In the genomic region with DNA sequence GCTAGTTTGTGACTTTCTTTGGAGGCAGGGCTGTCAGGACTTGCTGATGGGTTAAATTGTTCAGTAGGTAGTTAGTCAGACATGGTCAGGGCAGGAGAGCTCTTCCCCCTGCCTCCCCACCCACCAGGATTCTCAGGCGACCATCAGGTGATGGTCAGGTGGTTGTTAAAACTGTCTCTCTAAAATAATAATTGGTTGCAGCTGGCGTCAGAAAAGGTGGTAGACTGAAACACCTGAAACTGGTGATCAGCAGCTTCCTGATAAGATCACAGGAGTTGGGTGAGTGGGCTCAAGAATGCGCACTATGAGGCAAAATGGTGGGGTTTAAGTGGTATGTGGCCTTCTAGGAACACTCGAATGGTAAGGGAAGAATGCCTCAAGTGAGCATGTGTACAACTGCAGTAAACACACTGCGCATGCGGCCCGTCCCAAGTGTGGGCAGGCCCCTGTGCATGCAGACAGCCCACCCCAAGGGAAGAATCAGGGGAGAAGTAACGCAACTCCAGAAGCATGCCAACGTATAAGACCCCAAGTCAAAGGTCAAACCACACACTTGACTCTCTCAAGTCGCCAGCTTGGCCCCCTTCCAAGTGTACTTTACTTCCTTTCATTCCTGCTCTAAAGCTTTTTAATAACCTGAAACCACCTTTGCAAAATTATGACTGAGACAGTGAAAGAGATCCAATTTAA, we compare ENCODE assay signal across 24 cellular contexts. TPM values are rescaled to one million over a fixed set of nuclear protein-coding genes. Genes with fewer than 3 reads are reported as not detected.
A peak's percentile ranks its signal among the peaks of the same experiment; 100 is the strongest.
DNase-seq lines count a peak whose midpoint lies in the region; ATAC-seq, FAIRE-seq and TF ChIP-seq lines count a peak whose summit lies in the region.
"Had no signal": no experiment of that assay in that cellular context is flagged by ENCODE, and none has a peak within 500 bp of the region (broad histone marks: within the 10 kb centered on the region; RNA-seq: fewer than 3 reads in every experiment).

No MANE protein-coding gene starts in this region.

- no peaks in the 10 kb centered on the region for H3K27me3 ChIP-seq in H9 (ENCODE audit: insufficient read depth, low read length)
- no peaks in the 10 kb centered on the region for H3K27me3 ChIP-seq in OCI-LY3 (ENCODE audit: low read depth, low read length)
- no peaks in the 10 kb centered on the region for H3K27me3 ChIP-seq in endodermal cell (ENCODE audit: control insufficient read depth, insufficient read depth, low read length, poor library complexity, severe bottlenecking)
- no peaks in the 10 kb centered on the region for H3K27me3 ChIP-seq in small intestine (ENCODE audit: control insufficient read depth in 2 of 2, insufficient read depth in 2 of 2, low read length in 2 of 2)
- H3K27me3 ChIP-seq: testis had no signal

- no peak overlapping the region for H2BK5ac ChIP-seq in H9 (ENCODE audit: insufficient read length, low read length)

- H3K36me3 Mint-ChIP-seq in H9 (ENCODE audit: insufficient read depth in 1 of 3, low read depth in 3 of 3) = no peaks in the 10 kb centered on the region
- H3K36me3 Mint-ChIP-seq in endodermal cell (ENCODE audit: low read depth) = no peaks in the 10 kb centered on the region
- no peaks in the 10 kb centered on the region for H3K36me3 Mint-ChIP-seq in CD14-positive monocyte
- H3K36me3 Mint-ChIP-seq: CD8-positive, alpha-beta memory T cell had no signal

- WGBS in H9 (ENCODE audit: extremely low coverage, insufficient read length, low lambda C conversion rate) = no CpG with 5 or more reads among the region's 10 CpGs
- 90 to 92% methylated on average over 7 to 10 of the region's 10 CpGs for WGBS in endodermal cell (ENCODE audit: insufficient coverage in 1 of 2, insufficient read length in 1 of 2), 2 experiments
- WGBS in small intestine, 3 donors = 16 to 42% (median 32%) methylated on average over 10 of the region's 10 CpGs

- no peak overlapping the region for H4K91ac ChIP-seq in H9 (ENCODE audit: insufficient read length, low read depth, low read length)

- no peaks in the 10 kb centered on the region for H3K23me2 ChIP-seq in H9 (ENCODE audit: insufficient read length, low read depth, low read length, poor library complexity, severe bottlenecking)

- H3K9ac ChIP-seq in H9 (ENCODE audit: extremely low read depth, insufficient read length, low read length) = no peak overlapping the region
- H3K9ac ChIP-seq in OCI-LY3 (ENCODE audit: low read length) = peak overlapping the region; percentile 29; the same call in 1 of the 2 replicates
- H3K9ac ChIP-seq in endodermal cell (ENCODE audit: extremely low read depth, low read length, poor library complexity, severe bottlenecking) = no peak overlapping the region

- intact Hi-C loops in CD14-positive monocyte (cut with micrococcal nuclease) = loop anchor here (2.0 kb wide), 3 partner anchors 333 to 343 kb away; no protein-coding TSS in a partner anchor

- H4K20me1 ChIP-seq in H9 (ENCODE audit: control insufficient read depth, insufficient read depth, insufficient read length) (no peaks in the 10 kb centered on the region), OCI-LY3 (ENCODE audit: insufficient read depth, low read length) (no peaks in the 10 kb centered on the region)

- H3K56ac ChIP-seq in H9 (ENCODE audit: insufficient read length, low read depth, low read length) = no peak overlapping the region

- H3K79me1 ChIP-seq in H9 (ENCODE audit: insufficient read depth, low read depth, low read length, poor library complexity, severe bottlenecking) = no peaks in the 10 kb centered on the region

- TF ChIP-seq CTCF in H9 (conservative IDR thresholded peaks at IDR 0.05) (no peak), OCI-LY3 (IDR thresholded peaks at IDR 0.05; ENCODE audit: low read depth, low read length) (no peak), endodermal cell (conservative IDR thresholded peaks at IDR 0.05) (no peak), CD14-positive monocyte (IDR thresholded peaks at IDR 0.05) (no peak)

- no peak overlapping the region for H2BK12ac ChIP-seq in H9 (ENCODE audit: insufficient read length, low read depth, low read length)

- no peaks in the 10 kb centered on the region for H3K79me2 ChIP-seq in H9 (ENCODE audit: insufficient read depth, low read length)
- H3K79me2 ChIP-seq in OCI-LY3 (ENCODE audit: low read length) = no peaks in the 10 kb centered on the region

- peaks cover 2% of the 10 kb centered on the region for H3K4me1 ChIP-seq in H9 (ENCODE audit: insufficient read depth, low read length)
- H3K4me1 ChIP-seq in OCI-LY3 (ENCODE audit: low read length) = peaks cover 42% of the 10 kb centered on the region
- H3K4me1 ChIP-seq in endodermal cell (ENCODE audit: control insufficient read depth, insufficient read depth, low read length) = no peaks in the 10 kb centered on the region
- H3K4me1 ChIP-seq in small intestine (ENCODE audit: control insufficient read depth in 2 of 2, insufficient read depth in 1 of 2, low read depth in 1 of 2, low read length in 1 of 2) = peaks cover 0 to 4% of the 10 kb centered on the region in 2 donors
- H3K4me1 ChIP-seq: testis had no signal

- H3K4me3 Mint-ChIP-seq in H9 (no peak overlapping the region), endodermal cell (no peak overlapping the region), CD14-positive monocyte (peak overlapping the region in 1 of 2 donors; percentile 13)
- H3K4me3 Mint-ChIP-seq: activated CD4-positive, alpha-beta T cell treated with anti-CD3 and anti-CD28 coated beads, Interleukin-2, amount 10 ng/mL, durations not matched to agents 7 days and 5 days; CD8-positive, alpha-beta memory T cell; GM23338 had no signal

- H3K27me3 Mint-ChIP-seq in H9 (ENCODE audit: low read depth) = no peaks in the 10 kb centered on the region
- H3K27me3 Mint-ChIP-seq in endodermal cell (ENCODE audit: insufficient read depth) = no peaks in the 10 kb centered on the region
- peaks cover 2 to 6% (median 4%) of the 10 kb centered on the region in 3 donors for H3K27me3 Mint-ChIP-seq in CD14-positive monocyte (ENCODE audit: low read depth in 3 of 3)

- no peak overlapping the region for H4K8ac ChIP-seq in H9 (replicated peaks; ENCODE audit: insufficient read length, low read depth, low read length)

- DNase-seq in H9 (peak; percentile 15), endodermal cell (peak; percentile 24), small intestine (peak; percentile 49), CD14-positive monocyte (ENCODE audit: low spot score) (no peak), HPDE6-E6E7 (ENCODE audit: extremely low spot score) (no peak), activated T-cell treated with anti-CD3 and anti-CD28 coated beads for 4 hours (no peak)
- DNase-seq: activated CD4-positive, alpha-beta T cell treated with anti-CD3 and anti-CD28 coated beads, Interleukin-2, amount 10 ng/mL, durations not matched to agents 7 days and 5 days; activated naive CD4-positive, alpha-beta T cell; CD8-positive, alpha-beta memory T cell; DMS53; NCI-H1417; NCI-H2171 treated with DMSO at 0.1 percent for 48 hours; NCI-H748 treated with DMSO at 0.1 percent for 48 hours; OCI-M1; right cardiac atrium; SHP77 treated with DMSO at 0.1 percent for 48 hours; testis had no signal

- H3K27ac ChIP-seq in H9 (ENCODE audit: insufficient read length, low read depth, low read length) (no peak overlapping the region), OCI-LY3 (ENCODE audit: low read length) (peak overlapping the region; percentile 52), endodermal cell (ENCODE audit: low read depth, low read length) (no peak overlapping the region), small intestine (ENCODE audit: low read depth in 1 of 2, low read length in 1 of 2) (peak overlapping the region in 1 of 2 donors; percentile 34)
- H3K27ac ChIP-seq: testis had no signal

- H3K36me3 ChIP-seq in OCI-LY3 (replicated peaks; ENCODE audit: low read depth, low read length) (no peaks in the 10 kb centered on the region), endodermal cell (ENCODE audit: control insufficient read depth, insufficient read depth, low read length) (no peaks in the 10 kb centered on the region), small intestine (ENCODE audit: control insufficient read depth in 2 of 2, insufficient read depth in 2 of 2, low read length in 2 of 2) (no peaks in the 10 kb centered on the region)

- no peak overlapping the region for H4K5ac ChIP-seq in H9 (ENCODE audit: insufficient read length, low read depth, low read length)

- H3K4me1 Mint-ChIP-seq in H9 = peaks cover 22 to 31% of the 10 kb centered on the region in 2 experiments
- H3K4me1 Mint-ChIP-seq in endodermal cell = peaks cover 11% of the 10 kb centered on the region
- peaks cover 13% of the 10 kb centered on the region for H3K4me1 Mint-ChIP-seq in CD14-positive monocyte

- H3K23ac ChIP-seq in H9 (ENCODE audit: insufficient read length, low read depth, low read length) = no peak overlapping the region

- H3K4me3 ChIP-seq in OCI-LY3 (ENCODE audit: low read length) (peak overlapping the region; percentile 1; the same call in 1 of the 2 replicates), endodermal cell (ENCODE audit: low read length) (no peak overlapping the region), small intestine (ENCODE audit: low read depth in 1 of 2, low read length in 2 of 2) (no peak overlapping the region)
- H3K4me3 ChIP-seq: GM23338, lung, testis had no signal

- H3T11ph ChIP-seq in H9 (ENCODE audit: low read length) = no peak overlapping the region

- no peak overlapping the region for H2BK20ac ChIP-seq in H9 (ENCODE audit: low read depth, low read length, poor library complexity, severe bottlenecking)

- H3K9me3 Mint-ChIP-seq in H9 (no peaks in the 10 kb centered on the region), endodermal cell (no peaks in the 10 kb centered on the region), CD14-positive monocyte (peaks cover 0 to 6% (median 0%) of the 10 kb centered on the region in 7 donors)
- H3K9me3 Mint-ChIP-seq: activated CD4-positive, alpha-beta T cell treated with anti-CD3 and anti-CD28 coated beads, Interleukin-2, amount 10 ng/mL, durations not matched to agents 7 days and 5 days; CD8-positive, alpha-beta memory T cell; GM23338 had no signal

- no peak overlapping the region for H3K4ac ChIP-seq in H9 (ENCODE audit: low read depth, low read length)

- no peak overlapping the region for H2BK120ac ChIP-seq in H9 (ENCODE audit: low read depth, low read length, poor library complexity, severe bottlenecking)

- H3K4me2 ChIP-seq in H9 (ENCODE audit: insufficient read depth, insufficient read length, low read length) (no peak overlapping the region), OCI-LY3 (ENCODE audit: low read length) (peak overlapping the region; percentile 55)
- H3K4me2 ChIP-seq: GM23338 had no signal

- FAIRE-seq in small intestine (lab: Jason Lieb, UNC) = no peak
- FAIRE-seq: GM12892 had no signal

- H3K18ac ChIP-seq in H9 (ENCODE audit: insufficient read length, low read depth, low read length) = no peak overlapping the region

- no peak overlapping the region for H2AFZ ChIP-seq in H9 (ENCODE audit: low read length)
- H2AFZ ChIP-seq in OCI-LY3 (ENCODE audit: low read depth, low read length) = peak overlapping the region; percentile 48

- no peak overlapping the region for H3K14ac ChIP-seq in H9 (ENCODE audit: insufficient read depth, low read length)

- no peak overlapping the region for H2AK5ac ChIP-seq in H9 (ENCODE audit: insufficient read length, low read length)

- H3K27ac Mint-ChIP-seq in H9 = no peak overlapping the region
- no peak overlapping the region for H3K27ac Mint-ChIP-seq in endodermal cell
- no peak overlapping the region for H3K27ac Mint-ChIP-seq in CD14-positive monocyte
- H3K27ac Mint-ChIP-seq: activated CD4-positive, alpha-beta T cell treated with anti-CD3 and anti-CD28 coated beads, Interleukin-2, amount 10 ng/mL, durations not matched to agents 7 days and 5 days; GM23338 had no signal

- ATAC-seq in esophagus mucosa = no peak
- ATAC-seq: GM23338 had no signal

- H3K9me3 ChIP-seq in H9 (ENCODE audit: control insufficient read depth, low read depth, low read length) = no peaks in the 10 kb centered on the region
- no peaks in the 10 kb centered on the region for H3K9me3 ChIP-seq in OCI-LY3 (ENCODE audit: insufficient read depth, low read length)
- H3K9me3 ChIP-seq in endodermal cell (ENCODE audit: control insufficient read depth, low read length) = no peaks in the 10 kb centered on the region
- H3K9me3 ChIP-seq in small intestine (ENCODE audit: control insufficient read depth, low read depth) = no peaks in the 10 kb centered on the region
- H3K9me3 ChIP-seq: testis had no signal

- no peak overlapping the region for H2BK15ac ChIP-seq in H9 (ENCODE audit: low read depth, low read length)

RNA-seq across cellular contexts. Expression of gene BLCAP, which starts 7.9 kb away (rescaled TPM):
- 47.7 and 54.3 TPM in 2 replicates for total RNA-seq in H9 (2021)
- 10 to 100 TPM; 32.5 to 56.5 TPM for total RNA-seq in endodermal cell
- 51.9 TPM for polyA plus RNA-seq in endodermal cell (2013, experiment 1 of 2)
- 45.0 TPM for polyA plus RNA-seq in endodermal cell (2013, experiment 2 of 2)
- 10 to 100 TPM; 57.3 to 67.8 (median 63.8) TPM for polyA plus RNA-seq in small intestine
- 10 to 100 TPM; 53.3 to 54.5 TPM for polyA plus RNA-seq in CD14-positive monocyte
- total RNA-seq in esophagus mucosa = 66.1 TPM

RNA-seq across cellular contexts. Expression of gene NNAT, which starts 14.5 kb away (rescaled TPM):
- 42.5 and 43.1 TPM in 2 replicates for total RNA-seq in H9 (2021)
- total RNA-seq in endodermal cell = 10 to 100 TPM; 16.8 to 27.3 TPM
- 413 TPM for polyA plus RNA-seq in endodermal cell (2013, experiment 1 of 2)
- 384 TPM for polyA plus RNA-seq in endodermal cell (2013, experiment 2 of 2)
- polyA plus RNA-seq in small intestine = 10 to 100 TPM in 1 of 3 donors, 1 to 10 TPM in 1, not detected in 1; 2.7 to 10.6 TPM
- polyA plus RNA-seq in CD14-positive monocyte = not detected
- 0.28 TPM for total RNA-seq in esophagus mucosa
- total RNA-seq: cardiac septum; T-helper 1 cell treated with Interleukin-12 subunit alpha and Interleukin-12 subunit beta and Interleukin-4 antibody, amounts not matched to agents 30 ng/mL and 1 ng/mL, for 36 hours had no signal
- polyA plus RNA-seq: CD8-positive, alpha-beta memory T cell had no signal

Comparison
In these comparisons a context has a peak if more than half of its experiments do, and no peak if none do; other contexts are left out.
1. DNase-seq: peak in H9 (single experiment), endodermal cell (single experiment) and small intestine (single experiment); none in CD14-positive monocyte (single experiment), HPDE6-E6E7 (single experiment) and activated T-cell treated with anti-CD3 and anti-CD28 coated beads for 4 hours (single experiment).
2. RNA of gene NNAT, which starts 14.5 kb away (total RNA-seq): 42.5 to 43.1 TPM in H9 and 16.8 to 27.3 TPM in endodermal cell; 0.28 TPM in esophagus mucosa (single experiment); every median in the first group is over 10 times any median in the second.